In the genomic region with DNA sequence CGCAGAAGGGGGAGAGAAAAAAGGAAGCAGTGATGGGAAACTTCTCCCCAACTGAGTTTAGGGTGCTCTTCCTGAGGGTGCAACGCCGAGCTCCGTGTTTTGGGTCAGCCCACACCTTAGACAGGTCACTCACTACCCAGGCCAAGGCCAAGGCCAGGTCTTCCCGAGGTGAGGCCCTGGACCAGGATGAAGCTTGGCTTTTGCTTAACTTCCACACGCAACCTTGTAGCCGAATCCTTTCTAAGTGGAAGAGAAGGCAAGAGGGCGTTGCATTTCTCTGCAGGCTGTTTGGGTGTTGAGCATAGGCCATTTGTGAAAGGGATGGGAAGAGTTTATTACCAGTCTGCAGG, we compare ENCODE assay signal across 10 cellular contexts. TPM values are rescaled to one million over a fixed set of nuclear protein-coding genes. Genes with fewer than 3 reads are reported as not detected.
DNase-seq lines count a peak whose midpoint lies in the region; TF ChIP-seq lines count a peak whose summit lies in the region.
"Had no signal": no experiment of that assay in that cellular context is flagged by ENCODE, and none has a peak within 500 bp of the region (broad histone marks: within the 10 kb centered on the region; RNA-seq: fewer than 3 reads in every experiment).

No MANE protein-coding gene starts in this region.

- H3K36me3 ChIP-seq in BLaER1 (no peaks in the 10 kb centered on the region), SJCRH30 (no peaks in the 10 kb centered on the region)

- in situ Hi-C loops in GM13976 (cut with MboI; ENCODE audit: low sequenced_read_pairs, unreplicated experiment): no loop called here

- no peak overlapping the region for H3K4me2 ChIP-seq in BLaER1

- H3K9me3 ChIP-seq in BLaER1 (no peaks in the 10 kb centered on the region; the same call in 1 of the 2 replicates), SJCRH30 (replicated peaks) (no peaks in the 10 kb centered on the region)

- peaks cover 40% of the 10 kb centered on the region for H4K20me1 ChIP-seq in BLaER1

- H3K9ac ChIP-seq in BLaER1: no peak overlapping the region

- H3K4me1 ChIP-seq in BLaER1 (peaks cover 23% of the 10 kb centered on the region), SJCRH30 (peaks cover 18% of the 10 kb centered on the region)

- H3K27ac ChIP-seq in BLaER1 (no peak overlapping the region), SJCRH30 (peak overlapping the region; percentile 70; the same call in 1 of the 2 replicates)

- TF ChIP-seq CTCF in fibroblast of the aortic adventitia (IDR thresholded peaks at IDR 0.05; ENCODE audit: insufficient read depth, low read length) (no peak), osteocyte (IDR thresholded peaks at IDR 0.05) (no peak), GM13976 (IDR thresholded peaks at IDR 0.05; ENCODE audit: borderline replicate concordance, control extremely low read depth, extremely low read depth, insufficient read depth, missing control alignments) (no peak)

- H3K4me3 Mint-ChIP-seq in osteocyte (ENCODE audit: unreplicated experiment): peak overlapping the region; percentile 70

- H3K4me1 Mint-ChIP-seq in osteocyte (ENCODE audit: unreplicated experiment): peaks cover 15% of the 10 kb centered on the region

- H3K27me3 Mint-ChIP-seq in osteocyte (ENCODE audit: unreplicated experiment): peaks cover 16% of the 10 kb centered on the region

- no peak overlapping the region for H3K27ac Mint-ChIP-seq in osteocyte (ENCODE audit: unreplicated experiment)

- H3K36me3 Mint-ChIP-seq in osteocyte (ENCODE audit: unreplicated experiment): no peaks in the 10 kb centered on the region

- DNase-seq in SJCRH30 (no peak), fibroblast of the aortic adventitia (ENCODE audit: low read depth) (no peak), osteocyte (ENCODE audit: extremely low spot score, unreplicated experiment) (no peak), GM13976 (ENCODE audit: low spot score) (no peak), NCI-H2029 (lab: John Stamatoyannopoulos, UW) (no peak), T-helper 9 cell (no peak)
- no peak for DNase-seq in NK-92 treated with Interleukin-12 subunit alpha and Interleukin-12 subunit beta, amount 100 ng/mL, for 24 hours (lab: John Stamatoyannopoulos, UW)
- DNase-seq: central memory CD4-positive, alpha-beta T cell; Kasumi-1 had no signal

- H3K27me3 ChIP-seq in BLaER1 (peaks cover 72% of the 10 kb centered on the region), SJCRH30 (no peaks in the 10 kb centered on the region)

- H3K4me3 ChIP-seq in BLaER1: 0 out of 2 replicates have a peak overlapping the region, but pooled peaks have one; percentile 70
- H3K4me3 ChIP-seq in SJCRH30: peak overlapping the region; percentile 89
- peak overlapping the region; percentile 73 for H3K4me3 ChIP-seq in fibroblast of the aortic adventitia (ENCODE audit: low read depth, low read length)

- H3K9me3 Mint-ChIP-seq in osteocyte (ENCODE audit: unreplicated experiment): no peaks in the 10 kb centered on the region

RNA-seq across cellular contexts. Expression of a gene that starts 1.4 kb away (rescaled TPM):
- total RNA-seq in SJCRH30 (2014; rRNA removed; shearing (Covaris generic)): 37.5 and 45.7 TPM in 2 replicates
- total RNA-seq in fibroblast of the aortic adventitia (ENCODE audit: low replicate concordance) (2.5 and 5.7 TPM in 2 replicates), osteocyte (2.9 and 5.4 TPM in 2 replicates)

RNA-seq across cellular contexts. Expression of a gene that starts 12.6 kb away (rescaled TPM):
- total RNA-seq in SJCRH30 (2014; rRNA removed; shearing (Covaris generic)): not detected in 2 replicates
- total RNA-seq in fibroblast of the aortic adventitia (ENCODE audit: low replicate concordance) (not detected in 2 replicates), osteocyte (not detected in 2 replicates)
